ENCODE assay signal across 25 cellular contexts in the genomic region with DNA sequence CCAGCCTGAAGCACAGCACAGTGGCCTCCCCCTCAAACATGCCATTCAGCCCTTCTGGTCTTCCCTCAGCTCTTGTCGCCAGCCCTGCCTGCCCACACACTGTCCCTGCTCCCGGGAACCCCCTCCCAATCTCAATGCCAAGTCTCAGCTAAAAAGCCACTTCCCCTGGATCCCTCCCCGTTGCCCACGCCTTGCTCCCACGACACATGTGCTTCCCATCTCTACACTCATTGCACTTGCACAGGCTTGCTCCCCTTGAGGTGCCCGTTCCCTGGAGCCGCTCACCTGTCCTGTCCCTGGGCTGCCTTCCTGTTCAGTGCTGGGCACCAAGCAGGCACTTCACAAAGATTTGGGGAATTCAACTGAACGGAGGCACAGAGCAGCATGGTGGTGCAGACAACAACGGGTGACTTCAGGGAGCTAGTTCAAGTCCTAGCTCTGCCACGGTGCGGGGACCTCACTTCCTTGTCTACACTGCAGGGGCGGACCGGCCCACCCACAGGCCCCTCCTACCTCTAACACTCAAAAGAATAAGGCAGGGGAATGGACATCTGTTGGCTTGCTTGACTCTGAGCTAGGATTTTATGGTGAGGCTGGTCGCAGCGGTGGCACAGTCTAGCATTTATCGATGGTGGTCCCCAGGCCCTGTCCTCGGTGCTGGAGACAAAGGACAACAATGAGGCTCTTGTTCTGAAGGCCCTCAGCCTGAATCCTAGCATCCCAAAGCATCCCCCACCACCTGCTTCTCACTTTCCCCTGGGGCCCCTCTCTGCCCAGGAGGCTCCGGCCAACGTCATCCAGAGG. TPM values are rescaled to one million over a fixed set of nuclear protein-coding genes. Genes with fewer than 3 reads are reported as not detected.
DNase-seq lines count a peak whose midpoint lies in the region; ATAC-seq and TF ChIP-seq lines count a peak whose summit lies in the region.
"Had no signal": no experiment of that assay in that cellular context is flagged by ENCODE, and none has a peak within 500 bp of the region (broad histone marks: within the 10 kb centered on the region; RNA-seq: fewer than 3 reads in every experiment).

No MANE protein-coding gene starts in this region.

- H2BK15ac ChIP-seq in H9 (ENCODE audit: low read depth, low read length) = no peak overlapping the region

- no peaks in the 10 kb centered on the region for H3K27me3 Mint-ChIP-seq in activated CD4-positive, alpha-beta T cell treated with anti-CD3 and anti-CD28 coated beads, Interleukin-2, amount 10 ng/mL, durations not matched to agents 7 days and 5 days
- no peaks in the 10 kb centered on the region for H3K27me3 Mint-ChIP-seq in activated naive CD8-positive, alpha-beta T cell
- no peaks in the 10 kb centered on the region for H3K27me3 Mint-ChIP-seq in naive thymus-derived CD8-positive, alpha-beta T cell
- peaks cover 2% of the 10 kb centered on the region; the same call in 1 of the 2 replicates for H3K27me3 Mint-ChIP-seq in H9 (ENCODE audit: low read depth)
- H3K27me3 Mint-ChIP-seq: central memory CD8-positive, alpha-beta T cell had no signal

- no peak overlapping the region for H2BK12ac ChIP-seq in H9 (ENCODE audit: insufficient read length, low read depth, low read length)

- H2BK20ac ChIP-seq in H9 (ENCODE audit: low read depth, low read length, poor library complexity, severe bottlenecking) = no peak overlapping the region

- peaks cover 0 to 21% of the 10 kb centered on the region in 2 experiments; a peak in 2 of 3 replicates for H3K36me3 ChIP-seq in HEK293 (ENCODE audit: control insufficient read depth in 2 of 2, insufficient read depth in 1 of 2, low read length in 2 of 2)
- H3K36me3 ChIP-seq: uterus had no signal

- WGBS in H9 (ENCODE audit: extremely low coverage, insufficient read length, low lambda C conversion rate) = no CpG with 5 or more reads among the region's 19 CpGs

- no peak overlapping the region for H3K18ac ChIP-seq in H9 (ENCODE audit: insufficient read length, low read depth, low read length)

- POLR2A ChIA-PET in activated CD4-positive, alpha-beta T cell treated with anti-CD3 and anti-CD28 coated beads, Interleukin-2, amount 10 ng/mL, durations not matched to agents 7 days and 5 days (lab: Charles Lee) = no interaction called here
- POLR2A ChIA-PET in HEK293 (lab: Yijun Ruan, JAX) = interaction anchor here (2.7 kb wide), 1 partner anchor 18 kb away, joined by 12 read pairs; the partner anchor contains the start of gene RGS10
- POLR2A ChIA-PET in naive thymus-derived CD8-positive, alpha-beta T cell (lab: Charles Lee) = interaction anchor here (1.4 to 7.1 kb wide), 3 partner anchors 9 to 16 kb away, joined by 7 to 79 read pairs (median 33); partner anchors contain the start of gene RGS10

- H3K4me2 ChIP-seq in H9 (ENCODE audit: insufficient read depth, insufficient read length, low read length) = no peak overlapping the region
- H3K4me2 ChIP-seq: A549, hepatocyte had no signal

- TF ChIP-seq CTCF in HEK293 (tag by site-specific recombination; IDR thresholded peaks at IDR 0.05) (no peak), H9 (conservative IDR thresholded peaks at IDR 0.05) (no peak)

- H3K9ac ChIP-seq in H9 (ENCODE audit: extremely low read depth, insufficient read length, low read length) = no peak overlapping the region

- H3K27ac Mint-ChIP-seq in activated CD4-positive, alpha-beta T cell treated with anti-CD3 and anti-CD28 coated beads, Interleukin-2, amount 10 ng/mL, durations not matched to agents 7 days and 5 days = peak overlapping the region; percentile 46
- H3K27ac Mint-ChIP-seq in activated naive CD8-positive, alpha-beta T cell = peak overlapping the region; percentile 87
- H3K27ac Mint-ChIP-seq in naive thymus-derived CD8-positive, alpha-beta T cell = peak overlapping the region; percentile 66 to 96 (median 88)
- H3K27ac Mint-ChIP-seq in H9 = peak overlapping the region in 1 of 3 experiments; percentile 12; a peak in 2 of 7 replicates
- H3K27ac Mint-ChIP-seq: T-helper 2 cell treated with Interferon-gamma antibody and Interleukin-4, amounts not matched to agents 5 μg/mL and 100 μg/mL, for 36 hours had no signal

- no peaks in the 10 kb centered on the region for H3K27me3 ChIP-seq in H9 (ENCODE audit: insufficient read depth, low read length)
- H3K27me3 ChIP-seq: hepatocyte, uterus had no signal

- CTCF ChIA-PET in activated CD4-positive, alpha-beta T cell treated with anti-CD3 and anti-CD28 coated beads, Interleukin-2, amount 10 ng/mL, durations not matched to agents 7 days and 5 days (lab: Charles Lee) = interaction anchor here (1.1 to 1.6 kb wide), 3 partner anchors 19 to 34 kb away, joined by 3 to 4 read pairs (median 3); partner anchors contain the start of gene RGS10
- CTCF ChIA-PET in HEK293 (lab: Yijun Ruan, JAX) = interaction anchor here (1.1 kb wide), 1 partner anchor 35 kb away, joined by 3 read pairs; no protein-coding TSS in a partner anchor

- no peak overlapping the region for H3K56ac ChIP-seq in H9 (ENCODE audit: insufficient read length, low read depth, low read length)

- H3K36me3 Mint-ChIP-seq in activated CD4-positive, alpha-beta T cell treated with anti-CD3 and anti-CD28 coated beads, Interleukin-2, amount 10 ng/mL, durations not matched to agents 7 days and 5 days (ENCODE audit: low read depth) = peaks cover 69% of the 10 kb centered on the region
- peaks cover 10% of the 10 kb centered on the region for H3K36me3 Mint-ChIP-seq in activated naive CD8-positive, alpha-beta T cell
- H3K36me3 Mint-ChIP-seq in naive thymus-derived CD8-positive, alpha-beta T cell = peaks cover 0 to 88% (median 20%) of the 10 kb centered on the region in 3 donors
- no peaks in the 10 kb centered on the region for H3K36me3 Mint-ChIP-seq in H9 (ENCODE audit: insufficient read depth in 1 of 3, low read depth in 3 of 3)

- H3K9me3 Mint-ChIP-seq in activated CD4-positive, alpha-beta T cell treated with anti-CD3 and anti-CD28 coated beads, Interleukin-2, amount 10 ng/mL, durations not matched to agents 7 days and 5 days = no peaks in the 10 kb centered on the region
- no peaks in the 10 kb centered on the region for H3K9me3 Mint-ChIP-seq in activated naive CD8-positive, alpha-beta T cell (ENCODE audit: low read depth)
- H3K9me3 Mint-ChIP-seq in naive thymus-derived CD8-positive, alpha-beta T cell = no peaks in the 10 kb centered on the region
- H3K9me3 Mint-ChIP-seq in H9 = no peaks in the 10 kb centered on the region
- H3K9me3 Mint-ChIP-seq: central memory CD8-positive, alpha-beta T cell; T-helper 2 cell treated with Interferon-gamma antibody and Interleukin-4, amounts not matched to agents 5 μg/mL and 100 μg/mL, for 36 hours had no signal

- no peaks in the 10 kb centered on the region for H4K20me1 ChIP-seq in H9 (ENCODE audit: control insufficient read depth, insufficient read depth, insufficient read length)

- ATAC-seq in naive thymus-derived CD8-positive, alpha-beta T cell = peak; percentile 49 to 65
- ATAC-seq: A549 had no signal

- H3T11ph ChIP-seq in H9 (ENCODE audit: low read length) = no peak overlapping the region

- no peak overlapping the region for H3K4me3 ChIP-seq in HEK293 (ENCODE audit: low read depth, low read length)
- H3K4me3 ChIP-seq: A549, hepatocyte, uterus had no signal

- no peak for DNase-seq in activated CD4-positive, alpha-beta T cell treated with anti-CD3 and anti-CD28 coated beads, Interleukin-2, amount 10 ng/mL, durations not matched to agents 7 days and 5 days
- DNase-seq in activated CD4-positive, alpha-beta T cell treated with anti-CD3 and anti-CD28 coated beads, Interleukin-2, amount 50 U/mL, for 1 hour = no peak
- no peak for DNase-seq in naive thymus-derived CD8-positive, alpha-beta T cell
- DNase-seq in H9 (no peak), medulla oblongata (ENCODE audit: extremely low spot score) (no peak), GM03348 (ENCODE audit: low spot score) (no peak)
- DNase-seq: activated CD8-positive, alpha-beta memory T cell treated with anti-CD3 and anti-CD28 coated beads for 24 hours; activated T-cell treated with anti-CD3 and anti-CD28 coated beads, Interleukin-2, amount 50 U/mL, for 1 hour; Caco-2; DND-41; foreskin fibroblast; HCEC 1CT; mesendoderm; NCI-H1930; NCI-H2227 treated with DMSO at 0.1 percent for 48 hours; small intestine; stimulated activated CD4-positive, alpha-beta T cell treated with anti-CD3 and anti-CD28 coated beads, Interleukin-1b, Interleukin-23, amount 100 ng/mL, for 48 hours; uterus; WERI-Rb-1 had no signal

- no peak overlapping the region for H2BK120ac ChIP-seq in H9 (ENCODE audit: low read depth, low read length, poor library complexity, severe bottlenecking)

- H3K4ac ChIP-seq in H9 (ENCODE audit: low read depth, low read length) = no peak overlapping the region

- H4K8ac ChIP-seq in H9 (replicated peaks; ENCODE audit: insufficient read length, low read depth, low read length) = no peak overlapping the region

- H3K4me3 Mint-ChIP-seq in activated CD4-positive, alpha-beta T cell treated with anti-CD3 and anti-CD28 coated beads, Interleukin-2, amount 10 ng/mL, durations not matched to agents 7 days and 5 days = no peak overlapping the region
- H3K4me3 Mint-ChIP-seq in activated naive CD8-positive, alpha-beta T cell = no peak overlapping the region
- peak overlapping the region in 5 of 10 donors; percentile 28 to 51 (median 33) for H3K4me3 Mint-ChIP-seq in naive thymus-derived CD8-positive, alpha-beta T cell
- no peak overlapping the region for H3K4me3 Mint-ChIP-seq in H9
- H3K4me3 Mint-ChIP-seq: central memory CD8-positive, alpha-beta T cell; T-helper 2 cell treated with Interferon-gamma antibody and Interleukin-4, amounts not matched to agents 5 μg/mL and 100 μg/mL, for 36 hours had no signal

- H3K23ac ChIP-seq in H9 (ENCODE audit: insufficient read length, low read depth, low read length) = no peak overlapping the region

- H3K27ac ChIP-seq in HEK293 (ENCODE audit: extremely low read depth, low read depth, low read length) = no peak overlapping the region
- no peak overlapping the region for H3K27ac ChIP-seq in H9 (ENCODE audit: insufficient read length, low read depth, low read length)
- H3K27ac ChIP-seq: A549, hepatocyte, uterus, WERI-Rb-1 had no signal

- H3K4me1 ChIP-seq in HEK293 (ENCODE audit: control insufficient read depth, insufficient read depth, low read length) = no peaks in the 10 kb centered on the region
- H3K4me1 ChIP-seq in H9 (ENCODE audit: insufficient read depth, low read length) = no peaks in the 10 kb centered on the region
- H3K4me1 ChIP-seq: Caco-2 had no signal

- H3K79me2 ChIP-seq in H9 (ENCODE audit: insufficient read depth, low read length) = no peaks in the 10 kb centered on the region
- H3K79me2 ChIP-seq: hepatocyte had no signal

- H3K9me3 ChIP-seq in HEK293 (ENCODE audit: control insufficient read depth, insufficient read depth, low read depth, low read length) (no peaks in the 10 kb centered on the region), H9 (ENCODE audit: control insufficient read depth, low read depth, low read length) (no peaks in the 10 kb centered on the region)
- H3K9me3 ChIP-seq: A549, Caco-2, uterus had no signal

- H4K5ac ChIP-seq in H9 (ENCODE audit: insufficient read length, low read depth, low read length) = no peak overlapping the region

- no peak overlapping the region for H2AFZ ChIP-seq in H9 (ENCODE audit: low read length)
- H2AFZ ChIP-seq: hepatocyte had no signal

- H3K79me1 ChIP-seq in H9 (ENCODE audit: insufficient read depth, low read depth, low read length, poor library complexity, severe bottlenecking) = no peaks in the 10 kb centered on the region

- no peak overlapping the region for H3K14ac ChIP-seq in H9 (ENCODE audit: insufficient read depth, low read length)

- no peak overlapping the region for H2BK5ac ChIP-seq in H9 (ENCODE audit: insufficient read length, low read length)

- H2AK5ac ChIP-seq in H9 (ENCODE audit: insufficient read length, low read length) = no peak overlapping the region

- no peak overlapping the region for H4K91ac ChIP-seq in H9 (ENCODE audit: insufficient read length, low read depth, low read length)

- no peaks in the 10 kb centered on the region for H3K23me2 ChIP-seq in H9 (ENCODE audit: insufficient read length, low read depth, low read length, poor library complexity, severe bottlenecking)

- peaks cover 45% of the 10 kb centered on the region for H3K4me1 Mint-ChIP-seq in activated CD4-positive, alpha-beta T cell treated with anti-CD3 and anti-CD28 coated beads, Interleukin-2, amount 10 ng/mL, durations not matched to agents 7 days and 5 days
- H3K4me1 Mint-ChIP-seq in activated naive CD8-positive, alpha-beta T cell (ENCODE audit: low read depth) = peaks cover 73% of the 10 kb centered on the region
- H3K4me1 Mint-ChIP-seq in naive thymus-derived CD8-positive, alpha-beta T cell = peaks cover 25 to 88% (median 66%) of the 10 kb centered on the region in 4 donors
- H3K4me1 Mint-ChIP-seq in H9 = peaks cover 10 to 12% of the 10 kb centered on the region in 2 experiments

RNA-seq across cellular contexts. Expression of gene RGS10, which starts 18.4 kb away (rescaled TPM):
- total RNA-seq in activated CD4-positive, alpha-beta T cell treated with anti-CD3 and anti-CD28 coated beads, Interleukin-2, amount 10 ng/mL, durations not matched to agents 7 days and 5 days = 100 to 1,000 TPM; 151 to 172 TPM
- 100 to 1,000 TPM; 251 to 268 TPM for total RNA-seq in naive thymus-derived CD8-positive, alpha-beta T cell
- polyA plus RNA-seq in naive thymus-derived CD8-positive, alpha-beta T cell = 100 to 1,000 TPM; 409 to 533 (median 504) TPM
- 9.8 and 10.6 TPM in 2 replicates for total RNA-seq in H9 (2021)

Comparison
In these comparisons a context has a peak if more than half of its experiments do, and no peak if none do; other contexts are left out.
1. RNA of gene RGS10, which starts 18.4 kb away (total RNA-seq): 251 to 268 TPM in naive thymus-derived CD8-positive, alpha-beta T cell and 151 to 172 TPM in activated CD4-positive, alpha-beta T cell treated with anti-CD3 and anti-CD28 coated beads, Interleukin-2, amount 10 ng/mL, durations not matched to agents 7 days and 5 days; 9.8 to 10.6 TPM in H9; every median in the first group is over 10 times any median in the second.